ENCODE assay signal across 27 cellular contexts in genomic region chr15:62343397-62343796, GRCh38.
"Had no signal": no experiment of that assay in that cellular context is flagged by ENCODE, and none has a peak within 500 bp of the region (broad histone marks: within the 10 kb centered on the region; RNA-seq: fewer than 3 reads in every experiment).

No MANE protein-coding gene starts in this region.

- H3K36me3 ChIP-seq: SJCRH30 had no signal

- DNase-seq: activated CD4-positive, alpha-beta memory T cell treated with anti-CD3 and anti-CD28 coated beads, Interleukin-2, amount 10 ng/mL, durations not matched to agents 7 days and 5 days; activated CD4-positive, alpha-beta T cell treated with anti-CD3 and anti-CD28 coated beads, Interleukin-2, amount 10 ng/mL, durations not matched to agents 7 days and 5 days; activated CD4-positive, CD25-positive, alpha-beta regulatory T cell; activated gamma-delta T cell; activated naive CD4-positive, alpha-beta T cell treated with anti-CD3 and anti-CD28 coated beads for 36 hours; activated T-cell treated with anti-CD3 and anti-CD28 coated beads for 4 hours; activated T-cell treated with anti-CD3 and anti-CD28 coated beads, Interleukin-2, amount 50 U/mL, for 48 hours; amygdala; Karpas-422; NCI-H1048; NCI-H1417 treated with DMSO at 0.1 percent for 48 hours; NCI-H187 treated with DMSO at 0.1 percent for 48 hours; NCI-H2227 treated with DMSO at 0.1 percent for 48 hours; NCI-H446 treated with DMSO at 0.1 percent for 48 hours; NCI-H524 treated with DMSO at 0.1 percent for 48 hours; NCI-H774; NK-92 treated with Interleukin-12 subunit alpha and Interleukin-12 subunit beta, amount 100 ng/mL, for 24 hours; OCI-M1; RPMI8226; SJCRH30; SK-N-SH; T-helper 1 cell had no signal

- H3K4me1 ChIP-seq: SJCRH30 had no signal

- H3K4me2 ChIP-seq: SK-N-SH had no signal

- H3K27me3 ChIP-seq: SJCRH30 had no signal

- H3K27ac ChIP-seq: SJCRH30, VCaP had no signal

- H3K9ac ChIP-seq: SK-N-SH had no signal

- H3K9me3 ChIP-seq: SJCRH30, SK-N-SH had no signal

- H3K9me2 ChIP-seq: SK-N-SH had no signal

- H3K4me3 ChIP-seq: K562, SJCRH30 had no signal

- ATAC-seq: activated T-helper 17 cell treated with anti-CD3 and anti-CD28 coated beads, Interleukin-2, amount 50 U/mL, for 72 hours; K562; Panc1; Right ventricle myocardium inferior had no signal
